ENCODE assay signal across 13 cellular contexts in the genomic region with DNA sequence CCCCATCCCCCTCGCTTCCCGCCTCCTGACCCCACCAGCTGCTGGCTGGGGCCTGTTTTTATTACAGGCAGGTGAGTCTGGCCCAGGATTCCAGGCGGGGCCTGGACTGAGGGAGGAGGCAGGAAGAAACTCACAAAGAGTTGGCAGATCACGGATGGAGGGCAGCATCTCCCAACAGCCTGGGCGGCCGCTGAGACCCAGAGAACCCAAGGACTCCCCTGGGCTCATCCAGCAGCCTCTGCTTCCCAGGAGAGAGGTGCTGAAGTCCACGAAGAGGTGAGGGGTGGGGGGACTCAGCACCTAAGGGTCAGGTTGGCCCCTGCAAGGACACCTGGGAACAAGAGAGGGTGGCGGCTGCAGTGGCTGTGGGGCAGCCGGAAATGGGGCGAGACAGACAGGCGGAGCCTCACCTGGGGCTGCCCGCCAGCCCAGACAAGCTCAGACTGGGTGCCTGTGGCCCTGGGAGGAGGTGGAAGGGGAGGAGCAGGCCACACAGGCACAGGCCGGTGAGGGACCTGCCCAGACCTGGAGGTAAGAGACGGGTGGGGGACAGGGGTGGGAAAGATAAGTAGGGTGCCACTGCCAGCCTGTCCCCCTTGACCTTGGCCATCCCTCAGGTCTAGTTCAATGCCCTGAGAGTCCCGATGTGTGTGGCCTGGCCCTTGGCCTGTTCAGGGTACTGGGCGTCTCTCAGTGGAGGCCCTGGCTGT. TPM values are rescaled to one million over a fixed set of nuclear protein-coding genes. Genes with fewer than 3 reads are reported as not detected.
DNase-seq lines count a peak whose midpoint lies in the region; ATAC-seq and TF ChIP-seq lines count a peak whose summit lies in the region.
"Had no signal": no experiment of that assay in that cellular context is flagged by ENCODE, and none has a peak within 500 bp of the region (broad histone marks: within the 10 kb centered on the region; RNA-seq: fewer than 3 reads in every experiment).

No MANE protein-coding gene starts in this region.

- ATAC-seq in left cardiac atrium (no peak), left ventricle myocardium superior (no peak), lung (ENCODE audit: insufficient read depth, low FRiP score) (peak; percentile 62)
- no peak for ATAC-seq in activated T-helper 17 cell treated with anti-CD3 and anti-CD28 coated beads, Interleukin-2, amount 50 U/mL, for 72 hours (replicated peaks)

- H3K4me3 Mint-ChIP-seq in activated T-helper 17 cell treated with anti-CD3 and anti-CD28 coated beads, Interleukin-2, amount 50 U/mL, for 72 hours = no peak overlapping the region
- H3K4me3 Mint-ChIP-seq: activated naive CD8-positive, alpha-beta T cell; CD4-positive, CD25-positive, alpha-beta regulatory T cell; naive B cell had no signal

- no peaks in the 10 kb centered on the region for H3K9me3 Mint-ChIP-seq in activated T-helper 17 cell treated with anti-CD3 and anti-CD28 coated beads, Interleukin-2, amount 50 U/mL, for 72 hours
- H3K9me3 Mint-ChIP-seq: CD4-positive, CD25-positive, alpha-beta regulatory T cell; naive B cell had no signal

- H3K4me1 Mint-ChIP-seq in activated T-helper 17 cell treated with anti-CD3 and anti-CD28 coated beads, Interleukin-2, amount 50 U/mL, for 72 hours = peaks cover 5% of the 10 kb centered on the region
- H3K4me1 Mint-ChIP-seq: CD4-positive, CD25-positive, alpha-beta regulatory T cell had no signal

- H3K27me3 Mint-ChIP-seq in activated T-helper 17 cell treated with anti-CD3 and anti-CD28 coated beads, Interleukin-2, amount 50 U/mL, for 72 hours = no peaks in the 10 kb centered on the region
- H3K27me3 Mint-ChIP-seq: activated naive CD8-positive, alpha-beta T cell had no signal

- H3K9me3 ChIP-seq in lung (ENCODE audit: control insufficient read depth in 2 of 2, insufficient read depth in 1 of 2, low read length in 1 of 2) = no peaks in the 10 kb centered on the region

- 74 to 93% methylated on average over 16 of the region's 16 CpGs for WGBS in lung, 2 donors

- H3K27me3 ChIP-seq in lung (ENCODE audit: control insufficient read depth, insufficient read depth) = no peaks in the 10 kb centered on the region

- H3K4me1 ChIP-seq in lung (ENCODE audit: control insufficient read depth in 2 of 2, insufficient read depth in 2 of 2, low read length in 2 of 2) = peaks cover 0 to 12% of the 10 kb centered on the region in 2 donors

- H3K27ac ChIP-seq in lung (ENCODE audit: low read depth in 1 of 2, low read length in 1 of 2) = peak overlapping the region in 1 of 2 donors; percentile 79

- H3K4me3 ChIP-seq in lung = peak overlapping the region; percentile 18

- H3K36me3 Mint-ChIP-seq in activated T-helper 17 cell treated with anti-CD3 and anti-CD28 coated beads, Interleukin-2, amount 50 U/mL, for 72 hours (ENCODE audit: low read depth) = no peaks in the 10 kb centered on the region
- H3K36me3 Mint-ChIP-seq: activated naive CD8-positive, alpha-beta T cell; CD4-positive, CD25-positive, alpha-beta regulatory T cell; naive B cell had no signal

- H3K27ac Mint-ChIP-seq in activated T-helper 17 cell treated with anti-CD3 and anti-CD28 coated beads, Interleukin-2, amount 50 U/mL, for 72 hours = peak overlapping the region; percentile 44

- H3K36me3 ChIP-seq in lung (ENCODE audit: control insufficient read depth in 2 of 2, insufficient read depth in 2 of 2, low read length in 2 of 2) = no peaks in the 10 kb centered on the region

- intact Hi-C loops in left cardiac atrium (cut with DNase I) (no loop called here), left ventricle myocardium superior (cut with micrococcal nuclease) (no loop called here)

- TF ChIP-seq CTCF in lung (IDR thresholded peaks at IDR 0.05; ENCODE audit: control extremely low read depth, extremely low read depth) = no peak

- DNase-seq in left cardiac atrium (peak; percentile 9), left ventricle myocardium superior (no peak), lung (ENCODE audit: low spot score) (no peak), SK-N-DZ (ENCODE audit: low spot score) (no peak), dedifferentiated amniotic fluid mesenchymal stem cell (ENCODE audit: extremely low spot score) (no peak), C1 segment of cervical spinal cord (lab: John Stamatoyannopoulos, UW) (no peak)
- DNase-seq in NK-92 treated with Interleukin-12 subunit alpha and Interleukin-12 subunit beta, amount 100 ng/mL, for 24 hours (lab: John Stamatoyannopoulos, UW) = no peak
- DNase-seq: CD4-positive, CD25-positive, alpha-beta regulatory T cell; MV-4-11; naive B cell; T-helper 2 cell had no signal

RNA-seq across cellular contexts. Expression of a gene that starts 8.7 kb away (rescaled TPM):
- total RNA-seq in left cardiac atrium (10 to 100 TPM; 22.9 to 41.9 TPM), left ventricle myocardium superior (18.6 TPM), lung (10 to 100 TPM in 1 of 2 donors, 1 to 10 TPM in 1; 8.8 to 74.4 TPM)
- 10 to 100 TPM; 10.7 to 34.3 TPM for total RNA-seq in activated T-helper 17 cell treated with anti-CD3 and anti-CD28 coated beads, Interleukin-2, amount 50 U/mL, for 72 hours
- polyA plus RNA-seq in lung = 10 to 100 TPM; 18.9 to 37.2 TPM
- 12.8 and 24.1 TPM in 2 replicates for polyA plus RNA-seq in SK-N-DZ (2014; cell fraction: cytosol; rRNA removed)
- 9.8 and 13.5 TPM in 2 replicates for polyA plus RNA-seq in SK-N-DZ (2014; cell fraction: nucleus; rRNA removed)

RNA-seq across cellular contexts. Expression of a gene that starts 48.3 kb away (rescaled TPM):
- total RNA-seq in left cardiac atrium (1 to 10 TPM in 1 of 2 donors, under 1 TPM in 1; 0.97 to 1.1 TPM), left ventricle myocardium superior (0.82 TPM), lung (10 to 100 TPM in 1 of 2 donors, 1 to 10 TPM in 1; 3.9 to 14.8 TPM)
- not detected for total RNA-seq in activated T-helper 17 cell treated with anti-CD3 and anti-CD28 coated beads, Interleukin-2, amount 50 U/mL, for 72 hours
- polyA plus RNA-seq in lung = 10 to 100 TPM in 1 of 2 donors, 1 to 10 TPM in 1; 1.8 to 66.2 TPM
- not detected in 2 replicates for polyA plus RNA-seq in SK-N-DZ (2014; cell fraction: cytosol; rRNA removed)
- polyA plus RNA-seq in SK-N-DZ (2014; cell fraction: nucleus; rRNA removed) = not detected in 2 replicates
- polyA plus RNA-seq: CD4-positive, CD25-positive, alpha-beta regulatory T cell had no signal
